ENCODE assay signal across 37 cellular contexts in genomic region chr11:93547028-93547427, GRCh38.
"Had no signal": no experiment of that assay in that cellular context is flagged by ENCODE, and none has a peak within 500 bp of the region (broad histone marks: within the 10 kb centered on the region; RNA-seq: fewer than 3 reads in every experiment).

No MANE protein-coding gene starts in this region.

- H3K4me1 ChIP-seq: ascending aorta had no signal

- H3K27ac ChIP-seq: ascending aorta, cardiac muscle cell, WERI-Rb-1 had no signal

- DNase-seq: activated CD4-positive, alpha-beta memory T cell treated with anti-CD3 and anti-CD28 coated beads, Interleukin-2, amount 10 ng/mL, durations not matched to agents 7 days and 5 days; activated CD4-positive, alpha-beta T cell treated with anti-CD3 and anti-CD28 coated beads for 1 hour; activated CD4-positive, alpha-beta T cell treated with anti-CD3 and anti-CD28 coated beads for 36 hours; activated CD4-positive, alpha-beta T cell treated with anti-CD3 and anti-CD28 coated beads for 48 hours; activated CD4-positive, alpha-beta T cell treated with anti-CD3 and anti-CD28 coated beads, Interleukin-2, amount 10 ng/mL, durations not matched to agents 7 days and 5 days; activated CD4-positive, alpha-beta T cell treated with anti-CD3 and anti-CD28 coated beads, Interleukin-2, amount 50 U/mL, for 48 hours; activated CD4-positive, CD25-positive, alpha-beta regulatory T cell; activated CD8-positive, alpha-beta memory T cell treated with anti-CD3 and anti-CD28 coated beads for 24 hours; activated CD8-positive, alpha-beta memory T cell treated with anti-CD3 and anti-CD28 coated beads, Interleukin-2, amount 10 ng/mL, durations not matched to agents 7 days and 5 days; activated CD8-positive, alpha-beta memory T cell treated with anti-CD3 and anti-CD28 coated beads, Interleukin-2, amount 50 U/mL, for 48 hours; activated CD8-positive, alpha-beta T cell treated with anti-CD3 and anti-CD28 coated beads, Interleukin-2, amount 10 ng/mL, durations not matched to agents 7 days and 5 days; activated effector memory CD4-positive, alpha-beta T cell treated with Interleukin-2 at 50 U/mL for 16 hours; activated gamma-delta T cell; activated naive CD4-positive, alpha-beta T cell treated with anti-CD3 and anti-CD28 coated beads, Interleukin-2, amount 10 ng/mL, durations not matched to agents 7 days and 5 days; activated naive CD4-positive, alpha-beta T cell treated with Interleukin-2 at 50 U/mL for 16 hours; activated naive CD8-positive, alpha-beta T cell treated with anti-CD3 and anti-CD28 coated beads, Interleukin-2, amount 10 ng/mL, durations not matched to agents 7 days and 5 days; activated naive CD8-positive, alpha-beta T cell treated with anti-CD3 and anti-CD28 coated beads, Interleukin-2, amount 50 U/mL, for 24 hours; activated T-cell treated with anti-CD3 and anti-CD28 coated beads, Interleukin-2, amount 50 U/mL, for 24 hours; activated T-cell treated with anti-CD3 and anti-CD28 coated beads, Interleukin-2, amount 50 U/mL, for 48 hours; amygdala; anterior cingulate cortex; caudate nucleus; cerebellar nuclear complex; T-helper 2 cell; T-helper 9 cell; WERI-Rb-1 had no signal

- H3K27ac Mint-ChIP-seq: activated CD4-positive, alpha-beta memory T cell treated with anti-CD3 and anti-CD28 coated beads, Interleukin-2, amount 10 ng/mL, durations not matched to agents 7 days and 5 days; activated CD4-positive, alpha-beta T cell treated with anti-CD3 and anti-CD28 coated beads for 36 hours; activated CD4-positive, alpha-beta T cell treated with anti-CD3 and anti-CD28 coated beads, Interleukin-2, amount 10 ng/mL, durations not matched to agents 7 days and 5 days; activated CD8-positive, alpha-beta memory T cell treated with anti-CD3 and anti-CD28 coated beads, Interleukin-2, amount 10 ng/mL, durations not matched to agents 7 days and 5 days; activated CD8-positive, alpha-beta T cell treated with anti-CD3 and anti-CD28 coated beads, Interleukin-2, amount 10 ng/mL, durations not matched to agents 7 days and 5 days; activated naive CD4-positive, alpha-beta T cell treated with anti-CD3 and anti-CD28 coated beads, Interleukin-2, amount 10 ng/mL, durations not matched to agents 7 days and 5 days; activated naive CD4-positive, alpha-beta T cell treated with anti-CD3 and anti-CD28 coated beads, Interleukin-2, amount 50 U/mL, for 24 hours; activated naive CD8-positive, alpha-beta T cell; activated naive CD8-positive, alpha-beta T cell treated with anti-CD3 and anti-CD28 coated beads, Interleukin-2, amount 10 ng/mL, durations not matched to agents 7 days and 5 days; activated naive CD8-positive, alpha-beta T cell treated with anti-CD3 and anti-CD28 coated beads, Interleukin-2, amount 50 U/mL, for 24 hours; activated T-cell treated with anti-CD3 and anti-CD28 coated beads, Interleukin-2, amount 50 U/mL, for 24 hours; activated T-helper 2 cell treated with anti-CD3 and anti-CD28 coated beads, Interferon-gamma antibody, Interleukin-2, Interleukin-4, amounts not matched to agents 10 μg/mL and 5 μg/mL and 100 μg/mL, durations not matched to agents 14 hours and 24 hours and 36 hours; brain; T-helper 1 cell treated with Interleukin-12 subunit alpha and Interleukin-12 subunit beta and Interleukin-4 antibody, amounts not matched to agents 30 μg/mL and 1 μg/mL, for 36 hours; T-helper 2 cell treated with Interferon-gamma antibody and Interleukin-4, amounts not matched to agents 5 μg/mL and 100 μg/mL, for 36 hours; WTC11 had no signal

- H3K9me3 Mint-ChIP-seq: activated CD4-positive, alpha-beta memory T cell treated with anti-CD3 and anti-CD28 coated beads, Interleukin-2, amount 10 ng/mL, durations not matched to agents 7 days and 5 days; activated CD4-positive, alpha-beta T cell treated with anti-CD3 and anti-CD28 coated beads, Interleukin-2, amount 10 ng/mL, durations not matched to agents 7 days and 5 days; activated naive CD4-positive, alpha-beta T cell treated with anti-CD3 and anti-CD28 coated beads, Interleukin-2, amount 10 ng/mL, durations not matched to agents 7 days and 5 days; activated naive CD4-positive, alpha-beta T cell treated with anti-CD3 and anti-CD28 coated beads, Interleukin-2, amount 50 U/mL, for 24 hours; activated naive CD8-positive, alpha-beta T cell treated with anti-CD3 and anti-CD28 coated beads, Interleukin-2, amount 10 ng/mL, durations not matched to agents 7 days and 5 days; activated naive CD8-positive, alpha-beta T cell treated with anti-CD3 and anti-CD28 coated beads, Interleukin-2, amount 50 U/mL, for 24 hours; activated T-cell treated with anti-CD3 and anti-CD28 coated beads, Interleukin-2, amount 50 U/mL, for 24 hours; activated T-helper 2 cell treated with anti-CD3 and anti-CD28 coated beads, Interferon-gamma antibody, Interleukin-2, Interleukin-4, amounts not matched to agents 10 μg/mL and 5 μg/mL and 100 μg/mL, durations not matched to agents 14 hours and 24 hours and 36 hours; central memory CD8-positive, alpha-beta T cell; T-helper 1 cell treated with Interleukin-12 subunit alpha and Interleukin-12 subunit beta and Interleukin-4 antibody, amounts not matched to agents 30 μg/mL and 1 μg/mL, for 36 hours; T-helper 2 cell treated with Interferon-gamma antibody and Interleukin-4, amounts not matched to agents 5 μg/mL and 100 μg/mL, for 36 hours; WTC11 had no signal

- ATAC-seq: activated CD4-positive, alpha-beta T cell treated with anti-CD3 and anti-CD28 coated beads for 36 hours; activated CD4-positive, CD25-positive, alpha-beta regulatory T cell treated with anti-CD3 and anti-CD28 coated beads, Interleukin-2, amount 50 U/mL, for 24 hours; activated CD8-positive, alpha-beta memory T cell treated with anti-CD3 and anti-CD28 coated beads, Interleukin-2, amount 10 ng/mL, durations not matched to agents 7 days and 5 days; activated CD8-positive, alpha-beta T cell treated with anti-CD3 and anti-CD28 coated beads, Interleukin-2, amount 10 ng/mL, durations not matched to agents 7 days and 5 days; activated naive CD8-positive, alpha-beta T cell treated with anti-CD3 and anti-CD28 coated beads, Interleukin-2, amount 50 U/mL, for 24 hours; WTC11 had no signal

- H3K4me3 Mint-ChIP-seq: activated CD4-positive, alpha-beta memory T cell treated with anti-CD3 and anti-CD28 coated beads, Interleukin-2, amount 10 ng/mL, durations not matched to agents 7 days and 5 days; activated CD4-positive, alpha-beta T cell treated with anti-CD3 and anti-CD28 coated beads for 36 hours; activated CD4-positive, alpha-beta T cell treated with anti-CD3 and anti-CD28 coated beads, Interleukin-2, amount 10 ng/mL, durations not matched to agents 7 days and 5 days; activated CD8-positive, alpha-beta memory T cell treated with anti-CD3 and anti-CD28 coated beads, Interleukin-2, amount 10 ng/mL, durations not matched to agents 7 days and 5 days; activated CD8-positive, alpha-beta T cell treated with anti-CD3 and anti-CD28 coated beads, Interleukin-2, amount 10 ng/mL, durations not matched to agents 7 days and 5 days; activated naive CD4-positive, alpha-beta T cell treated with anti-CD3 and anti-CD28 coated beads, Interleukin-2, amount 10 ng/mL, durations not matched to agents 7 days and 5 days; activated naive CD4-positive, alpha-beta T cell treated with anti-CD3 and anti-CD28 coated beads, Interleukin-2, amount 50 U/mL, for 24 hours; activated naive CD8-positive, alpha-beta T cell; activated naive CD8-positive, alpha-beta T cell treated with anti-CD3 and anti-CD28 coated beads, Interleukin-2, amount 10 ng/mL, durations not matched to agents 7 days and 5 days; activated naive CD8-positive, alpha-beta T cell treated with anti-CD3 and anti-CD28 coated beads, Interleukin-2, amount 50 U/mL, for 24 hours; activated T-cell treated with anti-CD3 and anti-CD28 coated beads, Interleukin-2, amount 50 U/mL, for 24 hours; central memory CD8-positive, alpha-beta T cell; T-helper 1 cell treated with Interleukin-12 subunit alpha and Interleukin-12 subunit beta and Interleukin-4 antibody, amounts not matched to agents 30 μg/mL and 1 μg/mL, for 36 hours; T-helper 2 cell treated with Interferon-gamma antibody and Interleukin-4, amounts not matched to agents 5 μg/mL and 100 μg/mL, for 36 hours; WTC11 had no signal

- H3K9me3 ChIP-seq: ascending aorta had no signal

- H3K27me3 ChIP-seq: ascending aorta, cardiac muscle cell had no signal

- H3K36me3 Mint-ChIP-seq: activated CD8-positive, alpha-beta memory T cell treated with anti-CD3 and anti-CD28 coated beads, Interleukin-2, amount 10 ng/mL, durations not matched to agents 7 days and 5 days; activated naive CD4-positive, alpha-beta T cell treated with anti-CD3 and anti-CD28 coated beads, Interleukin-2, amount 10 ng/mL, durations not matched to agents 7 days and 5 days; activated naive CD4-positive, alpha-beta T cell treated with anti-CD3 and anti-CD28 coated beads, Interleukin-2, amount 50 U/mL, for 24 hours; activated naive CD8-positive, alpha-beta T cell; activated naive CD8-positive, alpha-beta T cell treated with anti-CD3 and anti-CD28 coated beads, Interleukin-2, amount 10 ng/mL, durations not matched to agents 7 days and 5 days; brain; WTC11 had no signal

- H3K4me3 ChIP-seq: ascending aorta, cardiac muscle cell had no signal

- H3K36me3 ChIP-seq: ascending aorta, cardiac muscle cell, WERI-Rb-1 had no signal
